In genomic region chr17:42135151-42135550, GRCh38 we compare ENCODE assay signal across 12 cellular contexts. TPM values are rescaled to one million over a fixed set of nuclear protein-coding genes. Genes with fewer than 3 reads are reported as not detected.
DNase-seq lines count a peak whose midpoint lies in the region; ATAC-seq lines count a peak whose summit lies in the region.
"Had no signal": no experiment of that assay in that cellular context is flagged by ENCODE, and none has a peak within 500 bp of the region (broad histone marks: within the 10 kb centered on the region; RNA-seq: fewer than 3 reads in every experiment).

No MANE protein-coding gene starts in this region.

- H3K9me3 ChIP-seq in CD4-positive, alpha-beta memory T cell (ENCODE audit: control insufficient read depth in 1 of 2, low read length in 2 of 2), result no peaks in the 10 kb centered on the region
- H3K9me3 ChIP-seq in T-helper 17 cell (ENCODE audit: control insufficient read depth, low read length, poor library complexity, severe bottlenecking), result no peaks in the 10 kb centered on the region
- no peaks in the 10 kb centered on the region for H3K9me3 ChIP-seq in right cardiac atrium (ENCODE audit: control insufficient read depth, low read length)

- DNase-seq in CD4-positive, alpha-beta memory T cell, result no peak
- DNase-seq in T-helper 17 cell (no peak), right cardiac atrium (no peak), NCI-H345 treated with DMSO at 0.1 percent for 48 hours (lab: John Stamatoyannopoulos, UW; ENCODE audit: unreplicated experiment) (no peak), head of caudate nucleus (no peak), middle frontal gyrus (ENCODE audit: extremely low spot score, low spot score) (no peak)
- no peak for DNase-seq in activated naive CD4-positive, alpha-beta T cell treated with anti-CD3 and anti-CD28 coated beads, Interleukin-2, amount 50 U/mL, for 72 hours (ENCODE audit: low spot score in 2 of 2)
- DNase-seq: activated effector memory CD4-positive, alpha-beta T cell treated with Interleukin-2 at 50 U/mL for 16 hours; effector memory CD8-positive, alpha-beta T cell had no signal

- peaks cover 45 to 78% (median 61%) of the 10 kb centered on the region in 4 donors for H3K4me1 Mint-ChIP-seq in CD4-positive, alpha-beta memory T cell
- peaks cover 40% of the 10 kb centered on the region for H3K4me1 Mint-ChIP-seq in T-helper 17 cell

- peaks cover 10 to 54% of the 10 kb centered on the region in 2 donors for H3K36me3 Mint-ChIP-seq in CD4-positive, alpha-beta memory T cell
- H3K36me3 Mint-ChIP-seq in T-helper 17 cell (ENCODE audit: low read depth), result peaks cover 6% of the 10 kb centered on the region
- peaks cover 6 to 8% of the 10 kb centered on the region in 2 donors for H3K36me3 Mint-ChIP-seq in activated naive CD4-positive, alpha-beta T cell treated with anti-CD3 and anti-CD28 coated beads, Interleukin-2, amount 50 U/mL, for 72 hours

- H3K27me3 ChIP-seq in CD4-positive, alpha-beta memory T cell (ENCODE audit: insufficient read depth, low read length), result no peaks in the 10 kb centered on the region
- H3K27me3 ChIP-seq in right cardiac atrium (ENCODE audit: control insufficient read depth, insufficient read depth), result no peaks in the 10 kb centered on the region

- peaks cover 14% of the 10 kb centered on the region for H3K36me3 ChIP-seq in CD4-positive, alpha-beta memory T cell (ENCODE audit: insufficient read depth, low read length)

- H3K27me3 Mint-ChIP-seq in CD4-positive, alpha-beta memory T cell, result no peaks in the 10 kb centered on the region
- no peaks in the 10 kb centered on the region for H3K27me3 Mint-ChIP-seq in T-helper 17 cell
- H3K27me3 Mint-ChIP-seq: effector memory CD8-positive, alpha-beta T cell had no signal

- no peak overlapping the region for H3K4me3 ChIP-seq in CD4-positive, alpha-beta memory T cell (ENCODE audit: low read length in 2 of 2)
- no peak overlapping the region for H3K4me3 ChIP-seq in right cardiac atrium (ENCODE audit: low read length)
- H3K4me3 ChIP-seq in skin epidermis, result no peak overlapping the region

- no peaks in the 10 kb centered on the region for H3K9me3 Mint-ChIP-seq in CD4-positive, alpha-beta memory T cell
- no peaks in the 10 kb centered on the region for H3K9me3 Mint-ChIP-seq in activated naive CD4-positive, alpha-beta T cell treated with anti-CD3 and anti-CD28 coated beads, Interleukin-2, amount 50 U/mL, for 72 hours
- H3K9me3 Mint-ChIP-seq: effector memory CD8-positive, alpha-beta T cell had no signal

- 82% methylated on average over 6 of the region's 6 CpGs for WGBS in right cardiac atrium

- ATAC-seq in T-helper 17 cell (no peak), right cardiac atrium (no peak)
- ATAC-seq in activated naive CD4-positive, alpha-beta T cell treated with anti-CD3 and anti-CD28 coated beads, Interleukin-2, amount 50 U/mL, for 72 hours, result no peak
- ATAC-seq: effector memory CD8-positive, alpha-beta T cell had no signal

- H3K27ac ChIP-seq in CD4-positive, alpha-beta memory T cell (ENCODE audit: low read depth, low read length), result no peak overlapping the region
- H3K27ac ChIP-seq in right cardiac atrium (ENCODE audit: low read length) (peak overlapping the region; percentile 87), skin epidermis (peak overlapping the region in 16 of 21 experiments; percentile 3 to 76 (median 48))

- no peak overlapping the region for H3K4me3 Mint-ChIP-seq in CD4-positive, alpha-beta memory T cell
- H3K4me3 Mint-ChIP-seq in T-helper 17 cell, result no peak overlapping the region
- H3K4me3 Mint-ChIP-seq: effector memory CD8-positive, alpha-beta T cell had no signal

- intact Hi-C loops in CD4-positive, alpha-beta memory T cell (cut with micrococcal nuclease), result no loop called here
- intact Hi-C loops in right cardiac atrium (cut with DNase I), result no loop called here
- intact Hi-C loops in head of caudate nucleus (cut with DNase I), result no loop called here

- POLR2A ChIA-PET in CD4-positive, alpha-beta memory T cell (lab: Charles Lee; ENCODE audit: partially characterized antibody), result interaction anchor here (1.0 to 1.7 kb wide), 3 partner anchors 13 to 115 kb away, joined by 3 to 5 read pairs (median 5); partner anchors contain the start of gene NKIRAS2

- H3K27ac Mint-ChIP-seq in CD4-positive, alpha-beta memory T cell, result peak overlapping the region in 4 of 7 donors; percentile 35 to 72 (median 56)
- peak overlapping the region; percentile 88 for H3K27ac Mint-ChIP-seq in T-helper 17 cell
- peak overlapping the region in 1 of 2 donors; percentile 54 for H3K27ac Mint-ChIP-seq in activated naive CD4-positive, alpha-beta T cell treated with anti-CD3 and anti-CD28 coated beads, Interleukin-2, amount 50 U/mL, for 72 hours

- CTCF ChIA-PET in CD4-positive, alpha-beta memory T cell (lab: Charles Lee; ENCODE audit: partially characterized antibody), result interaction anchor here (0.6 kb wide), 1 partner anchor 175 kb away, joined by 3 read pairs; no protein-coding TSS in a partner anchor

- peaks cover 71% of the 10 kb centered on the region for H3K4me1 ChIP-seq in CD4-positive, alpha-beta memory T cell (ENCODE audit: insufficient read depth, low read length)
- H3K4me1 ChIP-seq in right cardiac atrium (ENCODE audit: control insufficient read depth, insufficient read depth, low read length), result peaks cover 35% of the 10 kb centered on the region

RNA-seq across cellular contexts. Expression of gene HSPB9, which starts 12.5 kb away (rescaled TPM):
- total RNA-seq in CD4-positive, alpha-beta memory T cell, result not detected
- not detected for polyA plus RNA-seq in CD4-positive, alpha-beta memory T cell
- not detected for total RNA-seq in T-helper 17 cell
- total RNA-seq in right cardiac atrium, result under 1 TPM in 3 of 4 donors, not detected in 1; 0.20 to 0.21 (median 0.20) TPM
- polyA plus RNA-seq in right cardiac atrium, result 0.18 TPM
- total RNA-seq in activated naive CD4-positive, alpha-beta T cell treated with anti-CD3 and anti-CD28 coated beads, Interleukin-2, amount 50 U/mL, for 72 hours, result under 1 TPM in 1 of 2 donors, not detected in 1; 0.23 TPM
- total RNA-seq: HT1080 had no signal

RNA-seq across cellular contexts. Expression of gene KAT2A, which starts 14.0 kb away (rescaled TPM):
- total RNA-seq in CD4-positive, alpha-beta memory T cell, result 10 to 100 TPM; 38.5 to 39.9 TPM
- 1 to 10 TPM; 5.9 to 7.3 TPM for polyA plus RNA-seq in CD4-positive, alpha-beta memory T cell
- total RNA-seq in T-helper 17 cell (10 to 100 TPM; 33.3 to 35.5 TPM), right cardiac atrium (10 to 100 TPM; 15.8 to 32.4 (median 23.3) TPM)
- polyA plus RNA-seq in right cardiac atrium, result 30.1 TPM
- total RNA-seq in activated naive CD4-positive, alpha-beta T cell treated with anti-CD3 and anti-CD28 coated beads, Interleukin-2, amount 50 U/mL, for 72 hours, result 10 to 100 TPM; 47.4 to 69.6 TPM

RNA-seq across cellular contexts. Expression of gene RAB5C, which starts 19.6 kb away (rescaled TPM):
- total RNA-seq in CD4-positive, alpha-beta memory T cell, result 10 to 100 TPM; 77.7 to 80.6 TPM
- polyA plus RNA-seq in CD4-positive, alpha-beta memory T cell, result 10 to 100 TPM; 63.4 to 73.1 TPM
- total RNA-seq in T-helper 17 cell, result 10 to 100 TPM; 74.3 to 97.9 TPM
- total RNA-seq in right cardiac atrium, result 10 to 100 TPM; 39.9 to 58.1 (median 53.8) TPM
- 55.0 TPM for polyA plus RNA-seq in right cardiac atrium
- total RNA-seq in activated naive CD4-positive, alpha-beta T cell treated with anti-CD3 and anti-CD28 coated beads, Interleukin-2, amount 50 U/mL, for 72 hours, result 10 to 100 TPM; 44.5 to 45.7 TPM

RNA-seq across cellular contexts. Expression of gene DHX58, which starts 22.6 kb away (rescaled TPM):
- 10 to 100 TPM; 41.8 to 43.3 TPM for total RNA-seq in CD4-positive, alpha-beta memory T cell
- polyA plus RNA-seq in CD4-positive, alpha-beta memory T cell, result 10 to 100 TPM; 11.9 to 19.3 TPM
- total RNA-seq in T-helper 17 cell (10 to 100 TPM; 16.9 to 24.0 TPM), right cardiac atrium (1 to 10 TPM; 5.4 to 8.0 (median 6.1) TPM)
- 7.2 TPM for polyA plus RNA-seq in right cardiac atrium
- 10 to 100 TPM; 39.6 to 40.2 TPM for total RNA-seq in activated naive CD4-positive, alpha-beta T cell treated with anti-CD3 and anti-CD28 coated beads, Interleukin-2, amount 50 U/mL, for 72 hours

RNA-seq across cellular contexts. Expression of gene ZNF385C, which starts 36.9 kb away (rescaled TPM):
- total RNA-seq in CD4-positive, alpha-beta memory T cell, result under 1 TPM in 1 of 2 experiments, not detected in 1; 0.36 TPM
- not detected for polyA plus RNA-seq in CD4-positive, alpha-beta memory T cell
- under 1 TPM; 0.16 to 0.20 TPM for total RNA-seq in T-helper 17 cell
- under 1 TPM in 3 of 4 donors, not detected in 1; 0.29 to 0.42 (median 0.31) TPM for total RNA-seq in right cardiac atrium
- 0.32 TPM for polyA plus RNA-seq in right cardiac atrium
- total RNA-seq in activated naive CD4-positive, alpha-beta T cell treated with anti-CD3 and anti-CD28 coated beads, Interleukin-2, amount 50 U/mL, for 72 hours, result under 1 TPM in 1 of 2 donors, not detected in 1; 0.82 TPM
- total RNA-seq: HT1080, omental fat pad had no signal
